8 cellular contexts compared by ENCODE assay signal in the genomic region with DNA sequence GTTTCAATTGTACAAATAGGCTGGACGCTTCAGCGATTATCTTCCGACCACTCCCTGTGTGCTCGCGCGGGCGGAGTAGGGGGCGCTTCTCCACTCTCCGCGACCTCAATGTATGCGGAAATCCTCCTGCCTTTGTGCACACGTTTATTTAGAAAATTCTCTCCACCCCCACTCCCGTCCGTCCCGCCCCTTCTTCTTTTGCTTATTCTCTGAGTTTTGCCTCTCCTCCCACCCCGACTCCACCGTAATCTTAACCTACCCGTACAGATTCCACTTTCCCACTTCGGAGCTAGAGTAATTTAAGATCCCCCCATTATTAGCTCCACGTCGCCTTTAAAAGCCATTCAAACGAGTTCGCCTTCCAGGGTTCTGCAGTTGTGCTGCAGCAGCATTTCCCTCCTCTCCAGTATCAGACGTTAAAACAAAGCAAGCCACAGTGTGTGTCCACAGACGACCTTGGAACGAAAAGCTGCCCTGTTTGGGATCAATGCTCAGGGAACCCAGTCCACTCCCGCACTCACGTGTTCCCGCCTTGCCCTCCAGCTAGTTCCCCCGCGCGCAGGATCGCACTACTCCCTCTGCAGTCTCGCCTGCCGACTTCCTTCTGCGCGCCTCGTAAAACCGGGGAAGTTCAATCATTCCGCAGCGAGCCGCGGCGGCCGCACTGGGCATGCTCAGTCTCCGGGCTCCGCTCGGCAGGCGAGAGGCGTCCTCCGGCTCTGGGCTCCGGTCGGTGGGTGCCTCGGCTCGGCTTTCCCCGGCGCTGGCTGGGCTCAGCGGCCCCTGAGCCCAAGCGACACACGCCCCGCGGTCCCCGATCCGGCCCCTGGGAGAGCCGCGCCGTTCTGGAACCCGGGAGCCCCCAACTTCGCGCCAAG. TPM values are rescaled to one million over a fixed set of nuclear protein-coding genes. Genes with fewer than 3 reads are reported as not detected.
DNase-seq lines count a peak whose midpoint lies in the region; ATAC-seq and TF ChIP-seq lines count a peak whose summit lies in the region.

A gene with protein sequence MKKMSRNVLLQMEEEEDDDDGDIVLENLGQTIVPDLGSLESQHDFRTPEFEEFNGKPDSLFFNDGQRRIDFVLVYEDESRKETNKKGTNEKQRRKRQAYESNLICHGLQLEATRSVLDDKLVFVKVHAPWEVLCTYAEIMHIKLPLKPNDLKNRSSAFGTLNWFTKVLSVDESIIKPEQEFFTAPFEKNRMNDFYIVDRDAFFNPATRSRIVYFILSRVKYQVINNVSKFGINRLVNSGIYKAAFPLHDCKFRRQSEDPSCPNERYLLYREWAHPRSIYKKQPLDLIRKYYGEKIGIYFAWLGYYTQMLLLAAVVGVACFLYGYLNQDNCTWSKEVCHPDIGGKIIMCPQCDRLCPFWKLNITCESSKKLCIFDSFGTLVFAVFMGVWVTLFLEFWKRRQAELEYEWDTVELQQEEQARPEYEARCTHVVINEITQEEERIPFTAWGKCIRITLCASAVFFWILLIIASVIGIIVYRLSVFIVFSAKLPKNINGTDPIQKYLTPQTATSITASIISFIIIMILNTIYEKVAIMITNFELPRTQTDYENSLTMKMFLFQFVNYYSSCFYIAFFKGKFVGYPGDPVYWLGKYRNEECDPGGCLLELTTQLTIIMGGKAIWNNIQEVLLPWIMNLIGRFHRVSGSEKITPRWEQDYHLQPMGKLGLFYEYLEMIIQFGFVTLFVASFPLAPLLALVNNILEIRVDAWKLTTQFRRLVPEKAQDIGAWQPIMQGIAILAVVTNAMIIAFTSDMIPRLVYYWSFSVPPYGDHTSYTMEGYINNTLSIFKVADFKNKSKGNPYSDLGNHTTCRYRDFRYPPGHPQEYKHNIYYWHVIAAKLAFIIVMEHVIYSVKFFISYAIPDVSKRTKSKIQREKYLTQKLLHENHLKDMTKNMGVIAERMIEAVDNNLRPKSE (plus strand): TSS at position 677 of the 878 bp plus-strand sequence. CDS start 227 bp downstream, outside the sequence.

- H3K9me3 Mint-ChIP-seq in activated CD4-positive, alpha-beta T cell treated with anti-CD3 and anti-CD28 coated beads, Interleukin-2, amount 10 ng/mL, durations not matched to agents 24 days and 14 days, result no peaks in the 10 kb centered on the region

- intact Hi-C loops in activated CD4-positive, alpha-beta T cell treated with anti-CD3 and anti-CD28 coated beads, Interleukin-2, amount 10 ng/mL, durations not matched to agents 24 days and 14 days (cut with micrococcal nuclease), result loop anchor here (1.0 to 5.0 kb wide), 5 partner anchors 18 to 777 kb away; a partner anchor contains a TSS

- H3K4me3 ChIP-seq in coronary artery, result peak within 1 kb of the TSS; percentile 81

- ATAC-seq in GM19324 (IDR thresholded peaks at IDR 0.05; ENCODE audit: low FRiP score, unreplicated experiment) (peak; percentile 76), HG03460 (IDR thresholded peaks at IDR 0.05; ENCODE audit: unreplicated experiment) (peak; percentile 71), left lobe of liver (peak; percentile 85)

- TF ChIP-seq CTCF in C4-2B (conservative IDR thresholded peaks at IDR 0.05) (peak; percentile 38), coronary artery (IDR thresholded peaks at IDR 0.05) (no peak)

- H3K36me3 Mint-ChIP-seq in activated CD4-positive, alpha-beta T cell treated with anti-CD3 and anti-CD28 coated beads, Interleukin-2, amount 10 ng/mL, durations not matched to agents 24 days and 14 days (ENCODE audit: low read depth), result peaks cover 3% of the 10 kb centered on the region

- H3K27ac ChIP-seq in C4-2B (peak within 1 kb of the TSS; percentile 89), coronary artery (peak within 1 kb of the TSS; percentile 86 to 87)

- H3K4me3 Mint-ChIP-seq in activated CD4-positive, alpha-beta T cell treated with anti-CD3 and anti-CD28 coated beads, Interleukin-2, amount 10 ng/mL, durations not matched to agents 24 days and 14 days, result peak within 1 kb of the TSS; percentile 93

- H3K27ac Mint-ChIP-seq in activated CD4-positive, alpha-beta T cell treated with anti-CD3 and anti-CD28 coated beads, Interleukin-2, amount 10 ng/mL, durations not matched to agents 24 days and 14 days, result peak within 1 kb of the TSS; percentile 90

- DNase-seq in NCI-H526 (lab: John Stamatoyannopoulos, UW) (peak; percentile 92 to 96), coronary artery (ENCODE audit: low spot score) (peak; percentile 92), left lobe of liver (ENCODE audit: low spot score) (peak; percentile 96)
- peak; percentile 95 for DNase-seq in activated CD4-positive, alpha-beta T cell treated with anti-CD3 and anti-CD28 coated beads, Interleukin-2, amount 10 ng/mL, durations not matched to agents 24 days and 14 days
- DNase-seq in stimulated activated CD4-positive, alpha-beta T cell treated with anti-CD3 and anti-CD28 coated beads, Interleukin-2, amount 100 ng/mL, for 48 hours, result peak; percentile 70 to 80

- H3K27me3 Mint-ChIP-seq in activated CD4-positive, alpha-beta T cell treated with anti-CD3 and anti-CD28 coated beads, Interleukin-2, amount 10 ng/mL, durations not matched to agents 24 days and 14 days, result no peaks in the 10 kb centered on the region

- peaks cover 30% of the 10 kb centered on the region for H3K4me1 Mint-ChIP-seq in activated CD4-positive, alpha-beta T cell treated with anti-CD3 and anti-CD28 coated beads, Interleukin-2, amount 10 ng/mL, durations not matched to agents 24 days and 14 days

RNA-seq across cellular contexts. Expression of the gene that starts here (rescaled TPM):
- total RNA-seq in activated CD4-positive, alpha-beta T cell treated with anti-CD3 and anti-CD28 coated beads, Interleukin-2, amount 10 ng/mL, durations not matched to agents 24 days and 14 days, result 24.1 and 24.8 TPM in 2 replicates
- 49.5 TPM for total RNA-seq in left lobe of liver

Comparison
In these comparisons a context has a peak if more than half of its experiments do, and no peak if none do; other contexts are left out.
1. Peak in every context shown above with its lines: DNase-seq, ATAC-seq, H3K4me3 ChIP-seq and H3K27ac ChIP-seq.